Comparison of ENCODE assay signal across 7 cellular contexts in the genomic region with DNA sequence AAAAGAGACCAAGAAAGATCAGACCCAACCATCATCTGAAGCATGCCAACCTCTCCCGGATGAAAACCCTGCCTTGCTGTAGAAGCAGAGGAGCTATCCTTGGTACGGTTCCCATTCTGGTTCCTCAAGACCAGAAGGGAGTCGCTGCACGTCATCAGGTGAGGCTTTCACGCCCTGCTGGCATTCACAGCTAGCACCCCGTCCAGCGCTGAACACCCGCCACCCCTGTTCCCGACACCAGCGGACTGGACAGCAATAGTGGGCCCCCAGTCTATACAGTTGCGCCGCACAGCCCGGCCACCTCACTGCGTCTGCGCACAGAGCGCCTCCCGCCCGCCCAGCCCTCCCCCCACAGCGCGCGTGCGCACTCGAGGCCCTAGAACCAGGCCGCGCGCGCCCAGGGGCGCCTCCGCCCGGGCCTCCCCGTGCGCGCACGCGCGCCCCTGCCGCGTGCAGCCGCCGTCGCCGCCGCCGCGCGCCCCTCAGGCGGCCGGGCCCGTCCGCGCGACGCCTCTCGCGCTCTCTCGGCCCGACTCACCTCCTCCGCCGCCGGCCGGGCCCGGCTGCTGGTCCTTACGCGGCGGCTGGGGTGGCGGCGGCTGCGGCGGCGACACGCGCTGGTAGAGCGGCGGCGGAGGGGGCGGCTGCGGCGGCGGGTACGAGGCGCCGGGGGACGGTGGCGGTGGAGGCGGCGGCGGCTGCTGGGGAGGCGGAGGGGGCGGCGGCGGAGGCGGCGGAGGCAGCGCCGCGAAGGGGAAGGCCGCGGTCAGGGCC. TPM values are rescaled to one million over a fixed set of nuclear protein-coding genes. Genes with fewer than 3 reads are reported as not detected.
A peak's percentile ranks its signal among the peaks of the same experiment; 100 is the strongest.
DNase-seq lines count a peak whose midpoint lies in the region; ATAC-seq and TF ChIP-seq lines count a peak whose summit lies in the region.

No MANE protein-coding gene starts in this region.

- peaks cover 26 to 49% of the 10 kb centered on the region in 2 donors for H3K36me3 Mint-ChIP-seq in activated T-cell treated with anti-CD3 and anti-CD28 coated beads, Interleukin-2, amount 50 U/mL, for 72 hours (ENCODE audit: insufficient read depth in 2 of 2)

- no peak for TF ChIP-seq CTCF in GM13976 (IDR thresholded peaks at IDR 0.05; ENCODE audit: borderline replicate concordance, control extremely low read depth, extremely low read depth, insufficient read depth, missing control alignments)
- TF ChIP-seq CTCF in OCI-LY7 (conservative IDR thresholded peaks at IDR 0.05; ENCODE audit: low read length), result no peak
- TF ChIP-seq CTCF in esophagus squamous epithelium (IDR thresholded peaks at IDR 0.05), result no peak

- no peaks in the 10 kb centered on the region for H3K27me3 ChIP-seq in esophagus squamous epithelium

- no peaks in the 10 kb centered on the region for H3K9me2 ChIP-seq in OCI-LY7 (ENCODE audit: insufficient read depth, low read length)

- H3K79me2 ChIP-seq in OCI-LY7 (ENCODE audit: insufficient read depth, low read depth, low read length), result peaks cover 58% of the 10 kb centered on the region

- H2AFZ ChIP-seq in OCI-LY7 (ENCODE audit: low read length), result no peak overlapping the region

- H3K27me3 Mint-ChIP-seq in activated T-cell treated with anti-CD3 and anti-CD28 coated beads, Interleukin-2, amount 50 U/mL, for 72 hours (ENCODE audit: low read depth), result no peaks in the 10 kb centered on the region

- H3K4me3 Mint-ChIP-seq in activated T-cell treated with anti-CD3 and anti-CD28 coated beads, Interleukin-2, amount 50 U/mL, for 72 hours, result peak overlapping the region; percentile 94 to 99

- H3K27ac ChIP-seq in OCI-LY7 (ENCODE audit: low read depth, low read length, poor library complexity, severe bottlenecking) (peak overlapping the region; percentile 91), esophagus squamous epithelium (peak overlapping the region; percentile 99 to 100 (median 100))

- H3K4me2 ChIP-seq in OCI-LY7 (ENCODE audit: low read length), result peak overlapping the region; percentile 87

- BruUV-seq in OCI-LY7 (replicated peaks; lab: Mats Ljungman, UMichigan), result no TSS peak

- H3K36me3 ChIP-seq in OCI-LY7 (ENCODE audit: insufficient read depth, low read length) (peaks cover 49% of the 10 kb centered on the region), esophagus squamous epithelium (peaks cover 23 to 43% (median 32%) of the 10 kb centered on the region in 3 donors)

- H3K9me3 Mint-ChIP-seq in activated T-cell treated with anti-CD3 and anti-CD28 coated beads, Interleukin-2, amount 50 U/mL, for 72 hours, result no peaks in the 10 kb centered on the region

- ATAC-seq in HG03521 (IDR thresholded peaks at IDR 0.05; ENCODE audit: unreplicated experiment), result peak; percentile 27
- peak; percentile 4 to 16 for ATAC-seq in activated T-cell treated with anti-CD3 and anti-CD28 coated beads, Interleukin-2, amount 50 U/mL, for 72 hours (replicated peaks in 1 of 2)

- intact Hi-C loops in OCI-LY7 (cut with micrococcal nuclease; ENCODE audit: unreplicated experiment), result loop anchor here (1.0 to 10.0 kb wide), 4 partner anchors 25 to 337 kb away; partner anchors contain the start of genes MAP4K2, TM7SF2 and ZNHIT2
- intact Hi-C loops in esophagus squamous epithelium (cut with DNase I), result no loop called here

- CTCF ChIA-PET in OCI-LY7 (lab: Charles Lee; ENCODE audit: unreplicated experiment), result no interaction called here

- in situ Hi-C loops in GM13976 (cut with MboI; ENCODE audit: low sequenced_read_pairs, unreplicated experiment), result no loop called here

- H3K9me3 ChIP-seq in OCI-LY7 (ENCODE audit: low read length) (no peaks in the 10 kb centered on the region), esophagus squamous epithelium (no peaks in the 10 kb centered on the region)

- peak in 1 of 4 donors; percentile 28 for TF ChIP-seq POLR2A in esophagus squamous epithelium (IDR thresholded peaks at IDR 0.05)

- H4K20me1 ChIP-seq in OCI-LY7 (ENCODE audit: insufficient read depth, low read length), result peaks cover 45% of the 10 kb centered on the region

- peak overlapping the region; percentile 99 for H3K4me3 ChIP-seq in OCI-LY7 (ENCODE audit: low read depth, low read length, poor library complexity, severe bottlenecking)
- peak overlapping the region; percentile 86 to 99 (median 94) for H3K4me3 ChIP-seq in esophagus squamous epithelium

- peak overlapping the region; percentile 98 for H3K27ac Mint-ChIP-seq in activated T-cell treated with anti-CD3 and anti-CD28 coated beads, Interleukin-2, amount 50 U/mL, for 72 hours

- POLR2A ChIA-PET in OCI-LY7 (lab: Charles Lee), result interaction anchor here (0.5 to 2.2 kb wide), 2 partner anchors 14 to 315 kb away, joined by 8 to 9 read pairs; no protein-coding TSS in a partner anchor

- DNase-seq in GM13976 (ENCODE audit: low spot score) (peak; percentile 94), OCI-LY7 (ENCODE audit: low spot score) (peak; percentile 92), esophagus squamous epithelium (lab: John Stamatoyannopoulos, UW) (peak; percentile 43), myocyte (ENCODE audit: low read depth) (peak; percentile 85)
- peak; percentile 84 to 89 for DNase-seq in activated T-cell treated with anti-CD3 and anti-CD28 coated beads, Interleukin-2, amount 50 U/mL, for 72 hours
- DNase-seq in stimulated activated CD8-positive, alpha-beta memory T cell treated with anti-CD3 and anti-CD28 coated beads, Interleukin-7, amount 100 ng/mL, for 1 hour (ENCODE audit: low read depth in 2 of 2), result peak; percentile 62 to 63

- peaks cover 70% of the 10 kb centered on the region for H3K4me1 ChIP-seq in OCI-LY7 (ENCODE audit: insufficient read depth, low read length, poor library complexity, severe bottlenecking)
- peaks cover 21 to 57% (median 33%) of the 10 kb centered on the region in 3 donors for H3K4me1 ChIP-seq in esophagus squamous epithelium

- WGBS in esophagus squamous epithelium, 2 donors, result 0% methylated on average over 5 to 7 of the region's 98 CpGs

- peaks cover 74% of the 10 kb centered on the region for H3K4me1 Mint-ChIP-seq in activated T-cell treated with anti-CD3 and anti-CD28 coated beads, Interleukin-2, amount 50 U/mL, for 72 hours (ENCODE audit: low read depth)

RNA-seq across cellular contexts. Expression of gene SF1, which starts 0.7 kb away (rescaled TPM):
- 247 and 261 TPM in 2 replicates for total RNA-seq in OCI-LY7 (2014; rRNA removed; shearing (Covaris generic))
- total RNA-seq in OCI-LY7 (2022), result 535 TPM in 2 replicates
- 100 to 1,000 TPM; 332 to 337 TPM for total RNA-seq in activated T-cell treated with anti-CD3 and anti-CD28 coated beads, Interleukin-2, amount 50 U/mL, for 72 hours
- 100 to 1,000 TPM; 136 to 292 (median 223) TPM for total RNA-seq in esophagus squamous epithelium
- 97.3 and 141 TPM in 2 replicates for total RNA-seq in myocyte
- 157 TPM for polyA plus RNA-seq in myocyte (2012)

RNA-seq across cellular contexts. Expression of gene PYGM, which starts 17.9 kb away (rescaled TPM):
- total RNA-seq in OCI-LY7 (2014; rRNA removed; shearing (Covaris generic)), result 2.2 and 10.1 TPM in 2 replicates
- total RNA-seq in OCI-LY7 (2022) (2.2 and 2.4 TPM in 2 replicates), esophagus squamous epithelium (under 1 TPM; 0.27 to 0.95 (median 0.39) TPM), myocyte (23.5 and 24.9 TPM in 2 replicates)
- total RNA-seq in activated T-cell treated with anti-CD3 and anti-CD28 coated beads, Interleukin-2, amount 50 U/mL, for 72 hours, result 1 to 10 TPM; 4.0 to 4.5 TPM
- polyA plus RNA-seq in myocyte (2012), result 1.7 TPM

RNA-seq across cellular contexts. Expression of gene MAP4K2, which starts 25.4 kb away (rescaled TPM):
- total RNA-seq in OCI-LY7 (2014; rRNA removed; shearing (Covaris generic)), result 109 and 115 TPM in 2 replicates
- 110 and 122 TPM in 2 replicates for total RNA-seq in OCI-LY7 (2022)
- 10 to 100 TPM; 74.7 to 84.5 TPM for total RNA-seq in activated T-cell treated with anti-CD3 and anti-CD28 coated beads, Interleukin-2, amount 50 U/mL, for 72 hours
- total RNA-seq in esophagus squamous epithelium, result 1 to 10 TPM; 3.6 to 9.0 (median 6.1) TPM
- 7.1 and 10.8 TPM in 2 replicates for total RNA-seq in myocyte
- polyA plus RNA-seq in myocyte (2012), result 6.3 TPM

RNA-seq across cellular contexts. Expression of gene MEN1, which starts 32.7 kb away (rescaled TPM):
- 29.8 and 44.4 TPM in 2 replicates for total RNA-seq in OCI-LY7 (2014; rRNA removed; shearing (Covaris generic))
- 71.6 and 72.4 TPM in 2 replicates for total RNA-seq in OCI-LY7 (2022)
- 10 to 100 TPM; 33.8 to 36.3 TPM for total RNA-seq in activated T-cell treated with anti-CD3 and anti-CD28 coated beads, Interleukin-2, amount 50 U/mL, for 72 hours
- 10 to 100 TPM; 14.9 to 23.3 (median 17.0) TPM for total RNA-seq in esophagus squamous epithelium
- total RNA-seq in myocyte, result 10.5 and 13.7 TPM in 2 replicates
- polyA plus RNA-seq in myocyte (2012), result 20.6 TPM

RNA-seq across cellular contexts. Expression of gene RASGRP2, which starts 33.7 kb away (rescaled TPM):
- 127 and 145 TPM in 2 replicates for total RNA-seq in OCI-LY7 (2014; rRNA removed; shearing (Covaris generic))
- total RNA-seq in OCI-LY7 (2022) (195 and 205 TPM in 2 replicates), esophagus squamous epithelium (10 to 100 TPM in 1 of 4 donors, 1 to 10 TPM in 3; 2.6 to 13.2 (median 4.9) TPM), myocyte (0.62 and 2.3 TPM in 2 replicates)
- 10 to 100 TPM; 18.8 to 27.9 TPM for total RNA-seq in activated T-cell treated with anti-CD3 and anti-CD28 coated beads, Interleukin-2, amount 50 U/mL, for 72 hours
- polyA plus RNA-seq in myocyte (2012), result 5.1 TPM

Comparison
In these comparisons a context has a peak if more than half of its experiments do, and no peak if none do; other contexts are left out.
1. Peak in every context shown above with its lines: DNase-seq, ATAC-seq, H3K4me3 ChIP-seq and H3K27ac ChIP-seq.
2. DNase-seq: peak in every context shown above with its lines; median percentile 94 in GM13976; 92 in OCI-LY7; 86 in activated T-cell treated with anti-CD3 and anti-CD28 coated beads, Interleukin-2, amount 50 U/mL, for 72 hours; 85 in myocyte; 62 in stimulated activated CD8-positive, alpha-beta memory T cell treated with anti-CD3 and anti-CD28 coated beads, Interleukin-7, amount 100 ng/mL, for 1 hour; 43 in esophagus squamous epithelium.